21 cellular contexts compared by ENCODE assay signal in the genomic region with DNA sequence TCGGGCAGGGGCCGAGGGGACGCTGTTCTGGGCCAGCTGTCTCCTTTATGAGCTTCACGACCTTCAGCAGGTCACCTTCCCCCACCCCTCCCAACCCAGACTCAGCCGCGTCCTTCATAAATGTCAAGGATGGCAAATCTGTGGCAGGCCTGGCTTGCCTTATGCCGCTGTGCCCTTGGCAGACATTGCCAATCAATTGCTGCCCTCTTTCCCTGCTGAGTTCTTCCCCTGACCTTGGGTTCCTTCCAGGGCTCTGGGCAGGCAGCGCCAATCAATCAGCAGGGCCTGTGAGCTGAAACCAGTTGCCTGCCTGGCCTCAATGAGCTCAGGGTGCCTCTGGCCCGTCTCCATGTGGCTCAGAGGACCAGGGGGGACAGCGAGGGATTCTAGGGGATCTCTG. TPM values are rescaled to one million over a fixed set of nuclear protein-coding genes. Genes with fewer than 3 reads are reported as not detected.
DNase-seq lines count a peak whose midpoint lies in the region; ATAC-seq and TF ChIP-seq lines count a peak whose summit lies in the region.
"Had no signal": no experiment of that assay in that cellular context is flagged by ENCODE, and none has a peak within 500 bp of the region (broad histone marks: within the 10 kb centered on the region; RNA-seq: fewer than 3 reads in every experiment).

No MANE protein-coding gene starts in this region.

- H3K27ac ChIP-seq in VCaP (peak overlapping the region; percentile 72), substantia nigra (ENCODE audit: low read depth, low read length, poor library complexity, severe bottlenecking) (peak overlapping the region; percentile 89)
- H3K27ac ChIP-seq: esophagus squamous epithelium, parathyroid adenoma, skin epidermis, upper lobe of right lung had no signal

- peak in 1 of 2 donors; percentile 12 for ATAC-seq in left cardiac atrium
- ATAC-seq in GM19452 (IDR thresholded peaks at IDR 0.05; ENCODE audit: unreplicated experiment), result no peak
- no peak for ATAC-seq in HG03457 (IDR thresholded peaks at IDR 0.05; ENCODE audit: unreplicated experiment)
- ATAC-seq: upper lobe of right lung had no signal

- intact Hi-C loops in left cardiac atrium (cut with DNase I), result loop anchor here in 1 of 2 donors (2.0 kb wide), 1 partner anchor 54 kb away; no protein-coding TSS in a partner anchor

- peak; percentile 53 for DNase-seq in left cardiac atrium
- DNase-seq in myocyte (ENCODE audit: low read depth), result peak; percentile 38
- DNase-seq in substantia nigra (lab: John Stamatoyannopoulos, UW), result peak in 29 of 49 donors; percentile 18 to 71 (median 41)
- DNase-seq in NCI-H1105 (lab: John Stamatoyannopoulos, UW), result no peak
- DNase-seq: activated B cell treated with CpG ODN at 0.5 μM for 24 hours; activated naive CD4-positive, alpha-beta T cell treated with anti-CD3 and anti-CD28 coated beads, Interleukin-2, amount 10 ng/mL, durations not matched to agents 7 days and 5 days; activated T-cell treated with anti-CD3 and anti-CD28 coated beads, Interleukin-2, amount 50 U/mL, for 24 hours; cerebellar nuclear complex; effector memory CD4-positive, alpha-beta T cell; esophagus squamous epithelium; HCEC 1CT; Karpas-422; NCI-H187 treated with DMSO at 0.1 percent for 48 hours; NCI-H345; stimulated activated CD4-positive, alpha-beta T cell treated with anti-CD3 and anti-CD28 coated beads, Interleukin-4, amount 100 ng/mL, for 1 hour; upper lobe of right lung had no signal

- no peak for TF ChIP-seq CTCF in VCaP (conservative IDR thresholded peaks at IDR 0.05)

RNA-seq across cellular contexts. Expression of a gene that starts 7.7 kb away (rescaled TPM):
- total RNA-seq in left cardiac atrium, result 10 to 100 TPM; 14.5 to 21.8 TPM
- total RNA-seq in myocyte, result 5.7 and 9.1 TPM in 2 replicates
- polyA plus RNA-seq in myocyte (2012), result 1.9 TPM
